11 cellular contexts compared by ENCODE assay signal in the genomic region with DNA sequence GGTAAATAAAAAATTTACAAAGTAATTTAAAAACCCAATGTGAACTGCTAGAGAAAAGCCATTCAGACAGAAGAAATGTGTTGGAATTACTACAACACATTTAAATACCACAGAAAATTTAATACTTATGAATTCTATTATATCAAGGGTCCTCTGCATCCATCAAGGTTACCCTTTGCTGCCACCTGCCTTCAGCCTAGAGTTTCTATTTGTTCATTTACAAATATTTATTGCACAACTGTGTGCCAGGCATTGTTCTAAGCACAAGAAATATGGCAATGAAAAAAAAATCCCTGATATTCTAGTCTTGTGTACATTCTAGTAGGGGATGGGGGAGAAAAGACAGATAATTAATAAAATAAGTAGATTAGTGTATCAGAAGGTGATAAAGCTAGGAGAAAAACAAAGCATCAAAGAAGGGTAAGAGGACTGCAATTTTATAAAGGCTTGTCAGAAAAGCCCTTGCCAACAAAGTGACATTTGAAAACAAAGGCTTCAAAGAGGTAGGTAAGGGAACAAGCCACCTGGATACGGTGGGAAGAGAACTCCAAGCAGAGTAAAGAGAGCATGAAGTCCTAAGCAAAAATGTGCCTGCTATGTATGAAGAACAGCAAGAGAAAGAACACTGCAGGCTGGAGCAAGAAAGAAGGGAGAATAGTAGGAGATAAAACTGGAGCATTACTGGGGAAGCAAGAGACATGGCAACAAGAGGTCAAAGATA. TPM values are rescaled to one million over a fixed set of nuclear protein-coding genes. Genes with fewer than 3 reads are reported as not detected.
DNase-seq lines count a peak whose midpoint lies in the region; ATAC-seq, FAIRE-seq and TF ChIP-seq lines count a peak whose summit lies in the region.
"Had no signal": no experiment of that assay in that cellular context is flagged by ENCODE, and none has a peak within 500 bp of the region (broad histone marks: within the 10 kb centered on the region; RNA-seq: fewer than 3 reads in every experiment).

No MANE protein-coding gene starts in this region.

- H3K36me3 ChIP-seq in pancreas, result peaks cover 0 to 79% (median 16%) of the 10 kb centered on the region in 3 donors

- DNase-seq in NCI-H510A treated with DMSO at 0.1 percent for 48 hours (lab: John Stamatoyannopoulos, UW) (peak; percentile 10), NCI-H510A (lab: John Stamatoyannopoulos, UW) (no peak), NCI-H1105 treated with DMSO at 0.1 percent for 48 hours (lab: John Stamatoyannopoulos, UW) (peak; percentile 33), cerebellum (ENCODE audit: low spot score) (peak; percentile 46), pancreas (peak in 2 of 6 donors; percentile 23 to 34), NOMO-1 treated with DMSO at 0.1 percent for 48 hours (lab: John Stamatoyannopoulos, UW; ENCODE audit: unreplicated experiment) (no peak), NCI-H1436 treated with DMSO at 0.1 percent for 48 hours (lab: John Stamatoyannopoulos, UW) (no peak)
- DNase-seq in activated CD8-positive, alpha-beta memory T cell treated with anti-CD3 and anti-CD28 coated beads, Interleukin-2, amount 50 U/mL, for 4 hours, result no peak

- no peak for FAIRE-seq in pancreas (lab: Jason Lieb, UNC)

- no peak overlapping the region for H3K4me3 ChIP-seq in pancreas

- peak in 2 of 4 donors; percentile 13 for TF ChIP-seq CTCF in pancreas (IDR thresholded peaks at IDR 0.05)

- H3K9me3 ChIP-seq in pancreas, result no peaks in the 10 kb centered on the region
- H3K9me3 ChIP-seq: neutrophil had no signal

- peaks cover 5 to 13% (median 13%) of the 10 kb centered on the region in 3 donors for H3K4me1 ChIP-seq in pancreas

- WGBS in pancreas, 2 donors, result 14 to 17% methylated on average over 1 of the region's 1 CpG

- peak overlapping the region in 2 of 4 donors; percentile 0 to 50 for H3K27ac ChIP-seq in pancreas
- H3K27ac ChIP-seq: neutrophil had no signal

- intact Hi-C loops in pancreas (cut with DNase I), result no loop called here

- H3K27me3 ChIP-seq in pancreas, result no peaks in the 10 kb centered on the region
- H3K27me3 ChIP-seq: neutrophil had no signal

- ATAC-seq in pancreas, result peak; percentile 87 to 94 (median 90)

RNA-seq across cellular contexts. Expression of gene SLC6A13, which starts 59.1 kb away (rescaled TPM):
- total RNA-seq in cerebellum (45.9 TPM), pancreas (under 1 TPM in 2 of 6 donors, not detected in 4; 0.26 to 0.31 TPM)
- under 1 TPM; 0.23 to 0.35 TPM for polyA plus RNA-seq in pancreas
- total RNA-seq: glomerular endothelial cell had no signal
- polyA plus RNA-seq: IgD-negative memory B cell had no signal

Comparison
In these comparisons a context has a peak if more than half of its experiments do, and no peak if none do; other contexts are left out.
1. DNase-seq: peak in NCI-H510A treated with DMSO at 0.1 percent for 48 hours (single experiment), NCI-H1105 treated with DMSO at 0.1 percent for 48 hours (single experiment) and cerebellum (single experiment); none in NCI-H510A (single experiment), NOMO-1 treated with DMSO at 0.1 percent for 48 hours (single experiment), activated CD8-positive, alpha-beta memory T cell treated with anti-CD3 and anti-CD28 coated beads, Interleukin-2, amount 50 U/mL, for 4 hours (single experiment) and NCI-H1436 treated with DMSO at 0.1 percent for 48 hours (single experiment).
2. RNA of gene SLC6A13, which starts 59.1 kb away (total RNA-seq): 45.9 TPM in cerebellum (single experiment); 0.26 to 0.31 TPM in pancreas; every median in the first group is over 10 times any median in the second.